ENCODE assay signal across 9 cellular contexts in the genomic region with DNA sequence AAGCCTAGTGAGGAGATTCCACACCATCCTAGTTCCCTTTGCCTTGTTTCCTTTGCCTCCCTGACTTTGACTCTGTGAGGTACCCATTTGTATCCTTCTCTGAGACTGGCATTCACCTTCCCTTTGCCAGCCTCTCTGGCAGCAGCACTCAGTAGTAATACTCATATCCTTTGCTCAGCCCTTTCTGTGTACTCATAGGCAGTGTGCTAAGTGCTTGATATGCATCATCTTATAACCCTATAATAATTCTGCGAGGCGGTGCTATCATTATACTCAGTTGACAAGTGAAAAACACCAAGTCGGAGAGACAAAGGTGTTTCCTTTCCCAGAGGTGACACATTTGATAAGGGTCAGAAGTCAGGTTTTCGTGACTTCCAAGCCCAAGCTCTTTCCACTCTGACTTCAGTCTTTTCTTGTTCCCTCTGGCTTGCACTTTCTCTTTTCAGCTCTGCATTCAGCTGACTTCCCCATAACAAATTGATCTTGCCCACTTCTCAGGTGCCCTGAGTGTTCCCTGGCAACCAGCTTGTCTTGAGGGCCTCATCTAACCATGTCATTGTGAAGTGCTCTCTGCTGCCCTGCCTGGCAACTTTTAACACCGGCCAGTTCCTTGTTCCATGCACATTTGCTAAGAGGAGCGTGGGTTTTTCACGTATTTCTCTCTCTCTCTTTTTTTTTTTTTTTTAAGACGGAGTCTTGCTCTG.
DNase-seq lines count a peak whose midpoint lies in the region; ATAC-seq lines count a peak whose summit lies in the region.
"Had no signal": no experiment of that assay in that cellular context is flagged by ENCODE, and none has a peak within 500 bp of the region (broad histone marks: within the 10 kb centered on the region; RNA-seq: fewer than 3 reads in every experiment).

No MANE protein-coding gene starts in this region.

- in situ Hi-C loops in SK-MEL-5 (cut with HindIII; ENCODE audit: low pct_unique_long_range_greater_than_20kb, low sequenced_read_pairs), result loop anchor here (25.0 kb wide), 1 partner anchor 220 kb away; no protein-coding TSS in a partner anchor

- peak; percentile 68 for ATAC-seq in HG03354 (IDR thresholded peaks at IDR 0.05; ENCODE audit: poor library complexity, severe bottlenecking, unreplicated experiment)
- no peak for ATAC-seq in HG03342 (IDR thresholded peaks at IDR 0.05; ENCODE audit: unreplicated experiment)

- peak; percentile 71 for DNase-seq in DMS53 (lab: John Stamatoyannopoulos, UW)
- DNase-seq in DMS53 treated with DMSO at 0.1 percent for 48 hours (lab: John Stamatoyannopoulos, UW; ENCODE audit: unreplicated experiment), result no peak
- peak; percentile 23 for DNase-seq in SK-MEL-5 (ENCODE audit: low read depth, low spot score)
- peak; percentile 17 for DNase-seq in mucosa of gallbladder (ENCODE audit: low spot score)
- no peak for DNase-seq in RKO (ENCODE audit: low spot score)
- no peak for DNase-seq in glomerular visceral epithelial cell (ENCODE audit: extremely low spot score)
- DNase-seq: SHP77 treated with DMSO at 0.1 percent for 48 hours had no signal

Comparison
In these comparisons a context has a peak if more than half of its experiments do, and no peak if none do; other contexts are left out.
1. DNase-seq: peak in DMS53 (single experiment), SK-MEL-5 (single experiment) and mucosa of gallbladder (single experiment); none in DMS53 treated with DMSO at 0.1 percent for 48 hours (single experiment), RKO (single experiment) and glomerular visceral epithelial cell (single experiment).